ENCODE assay signal across 14 cellular contexts in the genomic region with DNA sequence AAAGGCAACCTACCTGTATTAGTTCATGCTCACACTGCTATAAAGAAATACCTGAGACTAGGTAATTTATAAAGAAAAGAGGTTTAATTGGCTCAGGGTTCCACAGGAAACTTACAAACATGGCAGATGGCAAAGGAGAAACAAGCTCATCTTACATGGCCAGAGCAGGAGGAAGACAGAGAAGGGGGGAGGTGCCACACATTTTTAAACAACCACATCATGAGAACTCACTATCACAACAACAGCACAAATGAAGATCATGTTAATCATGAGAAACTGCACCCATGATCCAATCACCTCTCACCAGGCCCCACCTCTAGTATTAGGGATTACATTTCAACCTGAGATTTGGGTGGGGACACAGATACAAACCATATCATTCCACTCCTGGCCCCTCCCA.
A peak's percentile ranks its signal among the peaks of the same experiment; 100 is the strongest.
DNase-seq lines count a peak whose midpoint lies in the region; ATAC-seq and TF ChIP-seq lines count a peak whose summit lies in the region.
"Had no signal": no experiment of that assay in that cellular context is flagged by ENCODE, and none has a peak within 500 bp of the region (broad histone marks: within the 10 kb centered on the region; RNA-seq: fewer than 3 reads in every experiment).

No MANE protein-coding gene starts in this region.

- H3K4me3 ChIP-seq in epithelial cell of esophagus (ENCODE audit: low read length) (no peak overlapping the region), osteoblast (ENCODE audit: insufficient read depth, low read length) (no peak overlapping the region)
- H3K4me3 ChIP-seq: BLaER1, coronary artery, skin epidermis had no signal

- H3K4me1 ChIP-seq in osteoblast (ENCODE audit: insufficient read depth, low read length), result peaks cover 19% of the 10 kb centered on the region
- H3K4me1 ChIP-seq: parathyroid adenoma had no signal

- TF ChIP-seq CTCF in epithelial cell of esophagus (IDR thresholded peaks at IDR 0.05; ENCODE audit: insufficient read depth, low read depth, low read length, missing control alignments), result no peak
- TF ChIP-seq CTCF in osteoblast (IDR thresholded peaks at IDR 0.05; ENCODE audit: extremely low read depth, low read depth, low read length), result no peak

- H3K27ac ChIP-seq in osteoblast (ENCODE audit: low read depth, low read length), result peak overlapping the region; percentile 67
- H3K27ac ChIP-seq: BLaER1, coronary artery, parathyroid adenoma, skin epidermis had no signal

- no peaks in the 10 kb centered on the region for H3K36me3 ChIP-seq in osteoblast (ENCODE audit: insufficient read depth, low read length)
- H3K36me3 ChIP-seq: BLaER1 had no signal

- no peaks in the 10 kb centered on the region for H3K27me3 ChIP-seq in osteoblast (ENCODE audit: insufficient read depth, low read length)
- H3K27me3 ChIP-seq: BLaER1 had no signal

- H3K79me2 ChIP-seq in osteoblast (ENCODE audit: insufficient read depth, low read length), result no peaks in the 10 kb centered on the region
- H3K79me2 ChIP-seq: parathyroid adenoma had no signal

- peak overlapping the region; percentile 51 for H3K4me2 ChIP-seq in osteoblast (ENCODE audit: insufficient read depth, low read length)
- H3K4me2 ChIP-seq: BLaER1 had no signal

- H4K20me1 ChIP-seq in osteoblast (ENCODE audit: insufficient read depth, low read length), result no peaks in the 10 kb centered on the region
- H4K20me1 ChIP-seq: BLaER1 had no signal

- H2AFZ ChIP-seq in osteoblast (ENCODE audit: low read length), result no peak overlapping the region
- H2AFZ ChIP-seq: parathyroid adenoma had no signal

- no peak for ATAC-seq in HG03439 (IDR thresholded peaks at IDR 0.05; ENCODE audit: unreplicated experiment)

- DNase-seq in EL (peak; percentile 74), LHCN-M2 (ENCODE audit: low read depth) (peak; percentile 79), epithelial cell of esophagus (ENCODE audit: low read depth) (peak; percentile 17), osteoblast (ENCODE audit: insufficient read length, low spot score, missing footprints) (no peak)
- DNase-seq in activated T-cell treated with anti-CD3 and anti-CD28 coated beads, Interleukin-2, amount 50 U/mL, for 1 hour, result no peak
- no peak for DNase-seq in activated CD8-positive, alpha-beta memory T cell treated with anti-CD3 and anti-CD28 coated beads, Interleukin-2, amount 50 U/mL, for 4 hours
- DNase-seq: activated CD4-positive, alpha-beta T cell treated with anti-CD3 and anti-CD28 coated beads, Interleukin-2, amount 50 U/mL, for 1 hour; activated naive CD4-positive, alpha-beta T cell treated with Interleukin-2 at 50 U/mL for 16 hours; stimulated activated CD4-positive, alpha-beta T cell treated with anti-CD3 and anti-CD28 coated beads, Interleukin-4, amount 100 ng/mL, for 1 hour had no signal

- H3K9me3 ChIP-seq in osteoblast (ENCODE audit: low read depth, low read length), result peaks cover 2% of the 10 kb centered on the region

Comparison
In these comparisons a context has a peak if more than half of its experiments do, and no peak if none do; other contexts are left out.
1. DNase-seq: peak in EL (single experiment), LHCN-M2 (single experiment) and epithelial cell of esophagus (single experiment); none in osteoblast (single experiment), activated T-cell treated with anti-CD3 and anti-CD28 coated beads, Interleukin-2, amount 50 U/mL, for 1 hour (single experiment) and activated CD8-positive, alpha-beta memory T cell treated with anti-CD3 and anti-CD28 coated beads, Interleukin-2, amount 50 U/mL, for 4 hours (single experiment).